ENCODE assay signal across 11 cellular contexts in the genomic region with DNA sequence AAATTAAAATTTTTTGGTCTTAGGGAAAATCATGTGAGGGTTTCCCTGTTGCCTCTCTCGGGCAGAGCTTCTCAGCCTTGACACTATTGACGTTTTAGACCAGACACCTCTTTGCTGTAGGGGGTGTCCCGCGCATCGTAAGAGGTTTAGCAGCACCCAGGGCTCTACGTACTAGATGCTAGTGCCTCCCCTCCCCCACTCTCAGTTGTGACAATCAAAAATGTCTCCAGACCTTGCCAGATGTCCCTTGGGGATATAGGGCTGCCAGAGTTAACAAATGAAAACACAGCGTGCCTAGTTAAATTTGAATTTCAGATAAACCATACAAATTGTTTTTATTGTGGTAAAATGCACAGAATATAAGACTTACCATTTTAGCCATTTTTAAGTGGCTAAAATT.
DNase-seq lines count a peak whose midpoint lies in the region; ATAC-seq and TF ChIP-seq lines count a peak whose summit lies in the region.
"Had no signal": no experiment of that assay in that cellular context is flagged by ENCODE, and none has a peak within 500 bp of the region (broad histone marks: within the 10 kb centered on the region; RNA-seq: fewer than 3 reads in every experiment).

No MANE protein-coding gene starts in this region.

- H3K27ac Mint-ChIP-seq in CD4-positive, alpha-beta memory T cell: peak overlapping the region; percentile 49 to 96 (median 92)
- peak overlapping the region; percentile 70 for H3K27ac Mint-ChIP-seq in activated naive CD8-positive, alpha-beta T cell
- H3K27ac Mint-ChIP-seq in natural killer cell treated with Interleukin-12 subunit alpha and Interleukin-12 subunit beta and Interleukin-15 and Interleukin-18, amount 100 ng/mL, for 72 hours: peak overlapping the region; percentile 1 to 12

- H3K4me1 Mint-ChIP-seq in CD4-positive, alpha-beta memory T cell: peaks cover 53 to 76% (median 68%) of the 10 kb centered on the region in 4 donors
- peaks cover 76% of the 10 kb centered on the region for H3K4me1 Mint-ChIP-seq in activated naive CD8-positive, alpha-beta T cell (ENCODE audit: low read depth)
- H3K4me1 Mint-ChIP-seq in natural killer cell treated with Interleukin-12 subunit alpha and Interleukin-12 subunit beta and Interleukin-15 and Interleukin-18, amount 100 ng/mL, for 72 hours (ENCODE audit: low read depth in 2 of 2): peaks cover 41 to 44% of the 10 kb centered on the region in 2 donors

- TF ChIP-seq CTCF in LNCaP clone FGC (IDR thresholded peaks at IDR 0.05; ENCODE audit: control insufficient read depth, extremely low read depth, insufficient read depth) (no peak), upper lobe of left lung (IDR thresholded peaks at IDR 0.05) (no peak)

- H3K27me3 ChIP-seq in CD4-positive, alpha-beta memory T cell (ENCODE audit: insufficient read depth, low read length): no peaks in the 10 kb centered on the region
- H3K27me3 ChIP-seq in Karpas-422 (ENCODE audit: low read length): no peaks in the 10 kb centered on the region
- no peaks in the 10 kb centered on the region for H3K27me3 ChIP-seq in upper lobe of left lung

- H4K20me1 ChIP-seq in Karpas-422 (ENCODE audit: insufficient read depth, low read depth, low read length): no peaks in the 10 kb centered on the region

- no peaks in the 10 kb centered on the region for H3K9me2 ChIP-seq in Karpas-422 (replicated peaks; ENCODE audit: insufficient read depth, low read length)

- H3K9ac ChIP-seq in Karpas-422 (ENCODE audit: low read length): no peak overlapping the region

- H3K36me3 Mint-ChIP-seq in CD4-positive, alpha-beta memory T cell: no peaks in the 10 kb centered on the region
- no peaks in the 10 kb centered on the region for H3K36me3 Mint-ChIP-seq in activated naive CD8-positive, alpha-beta T cell
- H3K36me3 Mint-ChIP-seq in natural killer cell treated with Interleukin-12 subunit alpha and Interleukin-12 subunit beta and Interleukin-15 and Interleukin-18, amount 100 ng/mL, for 72 hours: no peaks in the 10 kb centered on the region

- no peaks in the 10 kb centered on the region for H3K27me3 Mint-ChIP-seq in CD4-positive, alpha-beta memory T cell
- no peaks in the 10 kb centered on the region for H3K27me3 Mint-ChIP-seq in activated naive CD8-positive, alpha-beta T cell
- no peaks in the 10 kb centered on the region for H3K27me3 Mint-ChIP-seq in natural killer cell treated with Interleukin-12 subunit alpha and Interleukin-12 subunit beta and Interleukin-15 and Interleukin-18, amount 100 ng/mL, for 72 hours

- ATAC-seq in natural killer cell treated with Interleukin-12 subunit alpha and Interleukin-12 subunit beta and Interleukin-15 and Interleukin-18, amount 100 ng/mL, for 72 hours: peak; percentile 80 to 86
- ATAC-seq in upper lobe of left lung (ENCODE audit: low FRiP score in 2 of 2): no peak
- ATAC-seq in GM18520 (IDR thresholded peaks at IDR 0.05; ENCODE audit: unreplicated experiment): no peak

- no peak overlapping the region for H3K4me2 ChIP-seq in Karpas-422 (ENCODE audit: low read depth, low read length, poor library complexity, severe bottlenecking)

- TF ChIP-seq EP300 in upper lobe of left lung (IDR thresholded peaks at IDR 0.05): no peak

- POLR2A ChIA-PET in CD4-positive, alpha-beta memory T cell (lab: Charles Lee; ENCODE audit: partially characterized antibody): interaction anchor here (0.6 to 1.1 kb wide), 2 partner anchors 117 to 288 kb away, joined by 3 read pairs; no protein-coding TSS in a partner anchor

- no peaks in the 10 kb centered on the region for H3K9me3 ChIP-seq in CD4-positive, alpha-beta memory T cell (ENCODE audit: control insufficient read depth in 1 of 2, low read length in 2 of 2)
- no peaks in the 10 kb centered on the region for H3K9me3 ChIP-seq in Karpas-422 (ENCODE audit: low read length)
- H3K9me3 ChIP-seq in upper lobe of left lung: no peaks in the 10 kb centered on the region
- H3K9me3 ChIP-seq: spleen had no signal

- H3K4me3 Mint-ChIP-seq in CD4-positive, alpha-beta memory T cell: peak overlapping the region in 7 of 8 donors; percentile 77 to 89 (median 87)
- H3K4me3 Mint-ChIP-seq in activated naive CD8-positive, alpha-beta T cell: peak overlapping the region; percentile 75
- peak overlapping the region; percentile 57 for H3K4me3 Mint-ChIP-seq in natural killer cell treated with Interleukin-12 subunit alpha and Interleukin-12 subunit beta and Interleukin-15 and Interleukin-18, amount 100 ng/mL, for 72 hours

- peaks cover 56% of the 10 kb centered on the region for H3K4me1 ChIP-seq in CD4-positive, alpha-beta memory T cell (ENCODE audit: insufficient read depth, low read length)
- H3K4me1 ChIP-seq in Karpas-422 (ENCODE audit: low read length): no peaks in the 10 kb centered on the region
- peaks cover 12 to 18% (median 13%) of the 10 kb centered on the region in 4 donors for H3K4me1 ChIP-seq in upper lobe of left lung

- H3K36me3 ChIP-seq in CD4-positive, alpha-beta memory T cell (ENCODE audit: insufficient read depth, low read length): no peaks in the 10 kb centered on the region
- no peaks in the 10 kb centered on the region for H3K36me3 ChIP-seq in Karpas-422 (ENCODE audit: insufficient read depth, low read length)
- no peaks in the 10 kb centered on the region for H3K36me3 ChIP-seq in upper lobe of left lung
- H3K36me3 ChIP-seq: spleen had no signal

- H3K4me3 ChIP-seq in CD4-positive, alpha-beta memory T cell (ENCODE audit: low read length in 2 of 2): no peak overlapping the region
- H3K4me3 ChIP-seq in LNCaP clone FGC (ENCODE audit: low read depth, low read length) (no peak overlapping the region), Karpas-422 (ENCODE audit: low read length) (no peak overlapping the region), upper lobe of left lung (no peak overlapping the region)

- no peaks in the 10 kb centered on the region for H3K79me2 ChIP-seq in Karpas-422 (ENCODE audit: low read length)

- 54 to 80% methylated on average over 7 of the region's 7 CpGs for WGBS in upper lobe of left lung, 2 donors

- DNase-seq in CD4-positive, alpha-beta memory T cell: peak; percentile 14 to 64 (median 29)
- peak; percentile 57 for DNase-seq in LNCaP clone FGC (ENCODE audit: low read depth)
- peak; percentile 61 for DNase-seq in natural killer cell treated with Interleukin-12 subunit alpha and Interleukin-12 subunit beta and Interleukin-15 and Interleukin-18, amount 100 ng/mL, for 72 hours (ENCODE audit: low spot score)
- no peak for DNase-seq in Karpas-422
- DNase-seq in anterior cingulate cortex (lab: John Stamatoyannopoulos, UW): no peak
- DNase-seq in upper lobe of left lung: no peak
- DNase-seq: NCI-H510A, spleen, SW 1271 had no signal

- no peaks in the 10 kb centered on the region for H3K9me3 Mint-ChIP-seq in CD4-positive, alpha-beta memory T cell
- H3K9me3 Mint-ChIP-seq in activated naive CD8-positive, alpha-beta T cell (ENCODE audit: low read depth): no peaks in the 10 kb centered on the region
- no peaks in the 10 kb centered on the region for H3K9me3 Mint-ChIP-seq in natural killer cell treated with Interleukin-12 subunit alpha and Interleukin-12 subunit beta and Interleukin-15 and Interleukin-18, amount 100 ng/mL, for 72 hours

- H2AFZ ChIP-seq in Karpas-422 (ENCODE audit: low read length): no peak overlapping the region

- CTCF ChIA-PET in CD4-positive, alpha-beta memory T cell (lab: Charles Lee; ENCODE audit: partially characterized antibody): interaction anchor here (0.9 to 5.4 kb wide), 5 partner anchors 12 to 707 kb away, joined by 4 to 45 read pairs (median 6); no protein-coding TSS in a partner anchor

- intact Hi-C loops in CD4-positive, alpha-beta memory T cell (cut with micrococcal nuclease): loop anchor here (2.0 kb wide), 1 partner anchor 53 kb away; no protein-coding TSS in a partner anchor

- H3K27ac ChIP-seq in CD4-positive, alpha-beta memory T cell (ENCODE audit: low read depth, low read length): peak overlapping the region; percentile 53
- no peak overlapping the region for H3K27ac ChIP-seq in Karpas-422 (ENCODE audit: low read length)
- no peak overlapping the region for H3K27ac ChIP-seq in upper lobe of left lung

- no peak for TF ChIP-seq POLR2A in upper lobe of left lung (IDR thresholded peaks at IDR 0.05)

Comparison
In these comparisons a context has a peak if more than half of its experiments do, and no peak if none do; other contexts are left out.
1. DNase-seq: peak in CD4-positive, alpha-beta memory T cell (5 of 5), LNCaP clone FGC (single experiment) and natural killer cell treated with Interleukin-12 subunit alpha and Interleukin-12 subunit beta and Interleukin-15 and Interleukin-18, amount 100 ng/mL, for 72 hours (single experiment); none in Karpas-422 (single experiment), anterior cingulate cortex (0 of 58) and upper lobe of left lung (0 of 2).
2. H3K27ac Mint-ChIP-seq: peak in every context shown above with its lines; median percentile 92 in CD4-positive, alpha-beta memory T cell; 70 in activated naive CD8-positive, alpha-beta T cell; 6 in natural killer cell treated with Interleukin-12 subunit alpha and Interleukin-12 subunit beta and Interleukin-15 and Interleukin-18, amount 100 ng/mL, for 72 hours.
3. ATAC-seq: peak in natural killer cell treated with Interleukin-12 subunit alpha and Interleukin-12 subunit beta and Interleukin-15 and Interleukin-18, amount 100 ng/mL, for 72 hours (2 of 2); none in upper lobe of left lung (0 of 2) and GM18520 (single experiment).
4. Peak in every context shown above with its lines, with median percentiles within 50 percentile points of each other: H3K4me3 Mint-ChIP-seq.